In genomic region chr4:152640058-152640921, GRCh38 we compare ENCODE assay signal across 8 cellular contexts. TPM values are rescaled to one million over a fixed set of nuclear protein-coding genes. Genes with fewer than 3 reads are reported as not detected.
DNase-seq lines count a peak whose midpoint lies in the region; ATAC-seq and TF ChIP-seq lines count a peak whose summit lies in the region.

No MANE protein-coding gene starts in this region.

- no peaks in the 10 kb centered on the region for H3K9me3 Mint-ChIP-seq in activated T-helper 1 cell treated with anti-CD3 and anti-CD28 coated beads, Interleukin-12 subunit alpha, Interleukin-12 subunit beta, Interleukin-2, Interleukin-4 antibody, amounts not matched to agents 30 ng/mL and 10 ng/mL and 1 ng/mL, durations not matched to agents 14 hours and 24 hours and 36 hours

- DNase-seq in NCI-H82 (lab: John Stamatoyannopoulos, UW) (peak; percentile 23), NCI-H82 treated with DMSO at 0.1 percent for 48 hours (lab: John Stamatoyannopoulos, UW; ENCODE audit: unreplicated experiment) (no peak), NCI-H2107 (lab: John Stamatoyannopoulos, UW) (peak; percentile 28), cardiac fibroblast (ENCODE audit: low read depth in 2 of 2) (peak; percentile 41 to 50), medulla oblongata (ENCODE audit: extremely low spot score) (peak; percentile 38)
- DNase-seq in activated T-helper 1 cell treated with anti-CD3 and anti-CD28 coated beads, Interleukin-12 subunit alpha, Interleukin-12 subunit beta, Interleukin-2, Interleukin-4 antibody, amounts not matched to agents 30 ng/mL and 10 ng/mL and 1 ng/mL, durations not matched to agents 14 hours and 24 hours and 36 hours (ENCODE audit: low spot score) = no peak
- DNase-seq in activated naive CD4-positive, alpha-beta T cell treated with anti-CD3 and anti-CD28 coated beads, Interleukin-2, amount 50 U/mL, for 16 hours = no peak

- intact Hi-C loops in activated T-helper 1 cell treated with anti-CD3 and anti-CD28 coated beads, Interleukin-12 subunit alpha, Interleukin-12 subunit beta, Interleukin-2, Interleukin-4 antibody, amounts not matched to agents 30 ng/mL and 10 ng/mL and 1 ng/mL, durations not matched to agents 14 hours and 24 hours and 36 hours (cut with micrococcal nuclease) = loop anchor here (1.0 to 5.0 kb wide), 8 partner anchors 41 to 232 kb away; partner anchors contain the start of gene FBXW7

- no peak overlapping the region for H3K4me3 Mint-ChIP-seq in activated T-helper 1 cell treated with anti-CD3 and anti-CD28 coated beads, Interleukin-12 subunit alpha, Interleukin-12 subunit beta, Interleukin-2, Interleukin-4 antibody, amounts not matched to agents 30 ng/mL and 10 ng/mL and 1 ng/mL, durations not matched to agents 14 hours and 24 hours and 36 hours

- H3K27ac Mint-ChIP-seq in activated T-helper 1 cell treated with anti-CD3 and anti-CD28 coated beads, Interleukin-12 subunit alpha, Interleukin-12 subunit beta, Interleukin-2, Interleukin-4 antibody, amounts not matched to agents 30 ng/mL and 10 ng/mL and 1 ng/mL, durations not matched to agents 14 hours and 24 hours and 36 hours = no peak overlapping the region

- peaks cover 42% of the 10 kb centered on the region for H3K4me1 Mint-ChIP-seq in activated T-helper 1 cell treated with anti-CD3 and anti-CD28 coated beads, Interleukin-12 subunit alpha, Interleukin-12 subunit beta, Interleukin-2, Interleukin-4 antibody, amounts not matched to agents 30 ng/mL and 10 ng/mL and 1 ng/mL, durations not matched to agents 14 hours and 24 hours and 36 hours (ENCODE audit: low read depth)

- ATAC-seq in GM18502 (IDR thresholded peaks at IDR 0.05; ENCODE audit: poor library complexity, unreplicated experiment) = no peak

- peak; percentile 24 for TF ChIP-seq CTCF in cardiac fibroblast (IDR thresholded peaks at IDR 0.05; ENCODE audit: low read depth, low read length)

- no peaks in the 10 kb centered on the region for H3K27me3 Mint-ChIP-seq in activated T-helper 1 cell treated with anti-CD3 and anti-CD28 coated beads, Interleukin-12 subunit alpha, Interleukin-12 subunit beta, Interleukin-2, Interleukin-4 antibody, amounts not matched to agents 30 ng/mL and 10 ng/mL and 1 ng/mL, durations not matched to agents 14 hours and 24 hours and 36 hours (ENCODE audit: insufficient read depth)

- no peak overlapping the region for H3K4me3 ChIP-seq in cardiac fibroblast (replicated peaks in 1 of 2; ENCODE audit: low read depth in 2 of 2, low read length in 2 of 2)

- peaks cover 18% of the 10 kb centered on the region for H3K36me3 Mint-ChIP-seq in activated T-helper 1 cell treated with anti-CD3 and anti-CD28 coated beads, Interleukin-12 subunit alpha, Interleukin-12 subunit beta, Interleukin-2, Interleukin-4 antibody, amounts not matched to agents 30 ng/mL and 10 ng/mL and 1 ng/mL, durations not matched to agents 14 hours and 24 hours and 36 hours (ENCODE audit: low read depth)

RNA-seq across cellular contexts. Expression of gene TMEM154, which starts 39.5 kb away (rescaled TPM):
- total RNA-seq in activated T-helper 1 cell treated with anti-CD3 and anti-CD28 coated beads, Interleukin-12 subunit alpha, Interleukin-12 subunit beta, Interleukin-2, Interleukin-4 antibody, amounts not matched to agents 30 ng/mL and 10 ng/mL and 1 ng/mL, durations not matched to agents 14 hours and 24 hours and 36 hours = 13.0 and 13.3 TPM in 2 replicates

Comparison
In these comparisons a context has a peak if more than half of its experiments do, and no peak if none do; other contexts are left out.
1. DNase-seq: peak in NCI-H82 (single experiment), NCI-H2107 (single experiment), cardiac fibroblast (2 of 2) and medulla oblongata (single experiment); none in NCI-H82 treated with DMSO at 0.1 percent for 48 hours (single experiment), activated T-helper 1 cell treated with anti-CD3 and anti-CD28 coated beads, Interleukin-12 subunit alpha, Interleukin-12 subunit beta, Interleukin-2, Interleukin-4 antibody, amounts not matched to agents 30 ng/mL and 10 ng/mL and 1 ng/mL, durations not matched to agents 14 hours and 24 hours and 36 hours (single experiment) and activated naive CD4-positive, alpha-beta T cell treated with anti-CD3 and anti-CD28 coated beads, Interleukin-2, amount 50 U/mL, for 16 hours (single experiment).